1 cellular context compared by ENCODE assay signal in genomic region chr7:116843373-116843772, GRCh38.
TF ChIP-seq lines count a peak whose summit lies in the region.

No MANE protein-coding gene starts in this region.

TF ChIP-seq in GM23338, 12 proteins besides CTCF, POLR2A, EP300 and RAD21 (continued from another document):
- TF ChIP-seq ZNF462 (CRISPR knock-in tag; IDR thresholded peaks at IDR 0.05) (no peak), EZH2phosphoT487 (IDR thresholded peaks at IDR 0.05; ENCODE audit: unreplicated experiment) (no peak), EZH2 (IDR thresholded peaks at IDR 0.05; ENCODE audit: low read depth, unreplicated experiment) (no peak), JUNB (IDR thresholded peaks at IDR 0.05; ENCODE audit: unreplicated experiment) (no peak)
